In genomic region chr1:165454211-165454610, GRCh38 we compare ENCODE assay signal across 21 cellular contexts. TPM values are rescaled to one million over a fixed set of nuclear protein-coding genes. Genes with fewer than 3 reads are reported as not detected.
DNase-seq lines count a peak whose midpoint lies in the region; ATAC-seq and TF ChIP-seq lines count a peak whose summit lies in the region.
"Had no signal": no experiment of that assay in that cellular context is flagged by ENCODE, and none has a peak within 500 bp of the region (broad histone marks: within the 10 kb centered on the region; RNA-seq: fewer than 3 reads in every experiment).

No MANE protein-coding gene starts in this region.

- H3T11ph ChIP-seq in H9 (ENCODE audit: low read length): no peak overlapping the region

- TF ChIP-seq POLR2A in esophagus muscularis mucosa (IDR thresholded peaks at IDR 0.05; ENCODE audit: low read depth): no peak

- H3K4ac ChIP-seq in H9 (ENCODE audit: low read depth, low read length): no peak overlapping the region

- no peaks in the 10 kb centered on the region for H3K36me3 ChIP-seq in SJCRH30
- H3K36me3 ChIP-seq in esophagus muscularis mucosa: no peaks in the 10 kb centered on the region
- H3K36me3 ChIP-seq: BLaER1 had no signal

- no peak overlapping the region for H3K4me3 ChIP-seq in SJCRH30
- H3K4me3 ChIP-seq in esophagus muscularis mucosa: no peak overlapping the region
- H3K4me3 ChIP-seq: A549, BLaER1 had no signal

- no peak overlapping the region for H2BK20ac ChIP-seq in H9 (ENCODE audit: low read depth, low read length, poor library complexity, severe bottlenecking)

- H3K9ac ChIP-seq in H9 (ENCODE audit: extremely low read depth, insufficient read length, low read length): no peak overlapping the region
- H3K9ac ChIP-seq: BLaER1 had no signal

- no peak overlapping the region for H4K5ac ChIP-seq in H9 (ENCODE audit: insufficient read length, low read depth, low read length)

- H3K79me2 ChIP-seq in H9 (ENCODE audit: insufficient read depth, low read length): no peaks in the 10 kb centered on the region

- TF ChIP-seq CTCF in H9 (conservative IDR thresholded peaks at IDR 0.05): no peak
- TF ChIP-seq CTCF in esophagus muscularis mucosa (IDR thresholded peaks at IDR 0.05): no peak

- no peaks in the 10 kb centered on the region for H3K79me1 ChIP-seq in H9 (ENCODE audit: insufficient read depth, low read depth, low read length, poor library complexity, severe bottlenecking)

- peak; percentile 33 for ATAC-seq in stimulated activated effector memory CD8-positive, alpha-beta T cell treated with anti-CD3 and anti-CD28 coated beads, Interleukin-12 subunit alpha, Interleukin-12 subunit beta, amount 100 ng/mL, for 72 hours
- ATAC-seq in activated CD4-positive, CD25-positive, alpha-beta regulatory T cell treated with anti-CD3 and anti-CD28 coated beads, Interleukin-2, amount 50 U/mL, for 24 hours: no peak
- ATAC-seq: A549 had no signal

- no peak overlapping the region for H4K8ac ChIP-seq in H9 (replicated peaks; ENCODE audit: insufficient read length, low read depth, low read length)

- H4K20me1 ChIP-seq in H9 (ENCODE audit: control insufficient read depth, insufficient read depth, insufficient read length): no peaks in the 10 kb centered on the region
- H4K20me1 ChIP-seq: BLaER1 had no signal

- no peak overlapping the region for H2BK5ac ChIP-seq in H9 (ENCODE audit: insufficient read length, low read length)

- H2BK120ac ChIP-seq in H9 (ENCODE audit: low read depth, low read length, poor library complexity, severe bottlenecking): no peak overlapping the region

- H4K91ac ChIP-seq in H9 (ENCODE audit: insufficient read length, low read depth, low read length): no peak overlapping the region

- H3K4me2 ChIP-seq in H9 (ENCODE audit: insufficient read depth, insufficient read length, low read length): no peak overlapping the region
- H3K4me2 ChIP-seq: A549, BLaER1 had no signal

- H2AFZ ChIP-seq in H9 (ENCODE audit: low read length): no peak overlapping the region

- H3K4me1 ChIP-seq in H9 (ENCODE audit: insufficient read depth, low read length): no peaks in the 10 kb centered on the region
- peaks cover 40% of the 10 kb centered on the region for H3K4me1 ChIP-seq in SJCRH30
- no peaks in the 10 kb centered on the region for H3K4me1 ChIP-seq in esophagus muscularis mucosa
- H3K4me1 ChIP-seq: A549 had no signal

- no peaks in the 10 kb centered on the region for H3K23me2 ChIP-seq in H9 (ENCODE audit: insufficient read length, low read depth, low read length, poor library complexity, severe bottlenecking)

- H3K9me3 Mint-ChIP-seq in H9: no peaks in the 10 kb centered on the region
- no peaks in the 10 kb centered on the region for H3K9me3 Mint-ChIP-seq in stimulated activated effector memory CD8-positive, alpha-beta T cell treated with anti-CD3 and anti-CD28 coated beads, Interleukin-12 subunit alpha, Interleukin-12 subunit beta, amount 100 ng/mL, for 72 hours
- H3K9me3 Mint-ChIP-seq: CD8-positive, alpha-beta memory T cell had no signal

- H3K27ac ChIP-seq in H9 (ENCODE audit: insufficient read length, low read depth, low read length) (no peak overlapping the region), SJCRH30 (peak overlapping the region; percentile 58), esophagus muscularis mucosa (replicated peaks in 1 of 4) (no peak overlapping the region)
- H3K27ac ChIP-seq: 22Rv1, A549, BLaER1 had no signal

- no peak for TF ChIP-seq EP300 in esophagus muscularis mucosa (IDR thresholded peaks at IDR 0.05)

- H3K27ac Mint-ChIP-seq in H9: no peak overlapping the region
- H3K27ac Mint-ChIP-seq in stimulated activated effector memory CD8-positive, alpha-beta T cell treated with anti-CD3 and anti-CD28 coated beads, Interleukin-12 subunit alpha, Interleukin-12 subunit beta, amount 100 ng/mL, for 72 hours: no peak overlapping the region
- H3K27ac Mint-ChIP-seq: B cell; CD14-positive monocyte; CD4-positive, alpha-beta memory T cell; CD4-positive, CD25-positive, alpha-beta regulatory T cell; CD8-positive, alpha-beta memory T cell had no signal

- H3K27me3 Mint-ChIP-seq in H9 (ENCODE audit: low read depth): peaks cover 34% of the 10 kb centered on the region

- no peaks in the 10 kb centered on the region; a peak in 1 of 4 replicates for H3K4me1 Mint-ChIP-seq in H9
- H3K4me1 Mint-ChIP-seq in stimulated activated effector memory CD8-positive, alpha-beta T cell treated with anti-CD3 and anti-CD28 coated beads, Interleukin-12 subunit alpha, Interleukin-12 subunit beta, amount 100 ng/mL, for 72 hours: no peaks in the 10 kb centered on the region
- H3K4me1 Mint-ChIP-seq: B cell; CD4-positive, alpha-beta memory T cell; CD4-positive, CD25-positive, alpha-beta regulatory T cell; CD8-positive, alpha-beta memory T cell had no signal

- intact Hi-C loops in esophagus muscularis mucosa (cut with DNase I): no loop called here

- no peak overlapping the region for H2AK5ac ChIP-seq in H9 (ENCODE audit: insufficient read length, low read length)

- H3K27me3 ChIP-seq in H9 (ENCODE audit: insufficient read depth, low read length) (no peaks in the 10 kb centered on the region), SJCRH30 (no peaks in the 10 kb centered on the region), esophagus muscularis mucosa (no peaks in the 10 kb centered on the region)
- H3K27me3 ChIP-seq: BLaER1 had no signal

- no CpG with 5 or more reads among the region's 3 CpGs for WGBS in H9 (ENCODE audit: extremely low coverage, insufficient read length, low lambda C conversion rate)
- WGBS in esophagus muscularis mucosa: 80% methylated on average over 3 of the region's 3 CpGs

- no peak overlapping the region for H3K23ac ChIP-seq in H9 (ENCODE audit: insufficient read length, low read depth, low read length)

- no peak overlapping the region for H3K4me3 Mint-ChIP-seq in H9
- no peak overlapping the region for H3K4me3 Mint-ChIP-seq in stimulated activated effector memory CD8-positive, alpha-beta T cell treated with anti-CD3 and anti-CD28 coated beads, Interleukin-12 subunit alpha, Interleukin-12 subunit beta, amount 100 ng/mL, for 72 hours
- H3K4me3 Mint-ChIP-seq: B cell; CD14-positive monocyte; CD4-positive, alpha-beta memory T cell; CD4-positive, CD25-positive, alpha-beta regulatory T cell; CD8-positive, alpha-beta memory T cell had no signal

- no peaks in the 10 kb centered on the region for H3K36me3 Mint-ChIP-seq in H9 (ENCODE audit: insufficient read depth in 1 of 3, low read depth in 3 of 3)
- H3K36me3 Mint-ChIP-seq in stimulated activated effector memory CD8-positive, alpha-beta T cell treated with anti-CD3 and anti-CD28 coated beads, Interleukin-12 subunit alpha, Interleukin-12 subunit beta, amount 100 ng/mL, for 72 hours: no peaks in the 10 kb centered on the region
- H3K36me3 Mint-ChIP-seq: CD14-positive monocyte; CD4-positive, alpha-beta memory T cell; CD4-positive, CD25-positive, alpha-beta regulatory T cell; CD8-positive, alpha-beta memory T cell had no signal

- no peak for DNase-seq in H9
- peak; percentile 69 to 73 for DNase-seq in SJCRH30
- DNase-seq in esophagus muscularis mucosa (ENCODE audit: extremely low spot score): peak; percentile 77
- DNase-seq in stimulated activated effector memory CD8-positive, alpha-beta T cell treated with anti-CD3 and anti-CD28 coated beads, Interleukin-12 subunit alpha, Interleukin-12 subunit beta, amount 100 ng/mL, for 72 hours (ENCODE audit: low spot score in 2 of 2): no peak
- DNase-seq in T-helper 9 cell: no peak
- no peak for DNase-seq in cerebellum (ENCODE audit: low spot score)
- DNase-seq: AML-193; C1 segment of cervical spinal cord; CD4-positive, alpha-beta memory T cell; CD4-positive, CD25-positive, alpha-beta regulatory T cell; CD8-positive, alpha-beta memory T cell; COR-L47; DMS79 treated with DMSO at 0.1 percent for 48 hours; GF-D8 had no signal

- H3K14ac ChIP-seq in H9 (ENCODE audit: insufficient read depth, low read length): no peak overlapping the region

- no peak overlapping the region for H3K18ac ChIP-seq in H9 (ENCODE audit: insufficient read length, low read depth, low read length)

- H2BK12ac ChIP-seq in H9 (ENCODE audit: insufficient read length, low read depth, low read length): no peak overlapping the region

- no peak overlapping the region for H2BK15ac ChIP-seq in H9 (ENCODE audit: low read depth, low read length)

- H3K9me3 ChIP-seq in H9 (ENCODE audit: control insufficient read depth, low read depth, low read length): no peaks in the 10 kb centered on the region
- H3K9me3 ChIP-seq in SJCRH30 (replicated peaks): no peaks in the 10 kb centered on the region
- H3K9me3 ChIP-seq in esophagus muscularis mucosa: no peaks in the 10 kb centered on the region
- H3K9me3 ChIP-seq: A549, BLaER1 had no signal

- H3K56ac ChIP-seq in H9 (ENCODE audit: insufficient read length, low read depth, low read length): peak overlapping the region; percentile 57

RNA-seq across cellular contexts. Expression of gene RXRG, which starts 9.3 kb away (rescaled TPM):
- total RNA-seq in H9 (2021) (not detected in 2 replicates), esophagus muscularis mucosa (1 to 10 TPM; 1.7 to 3.9 (median 2.5) TPM), cerebellum (0.36 TPM)
- total RNA-seq in SJCRH30 (2014; rRNA removed; shearing (Covaris generic)): 10.9 and 13.4 TPM in 2 replicates
- total RNA-seq: A172; B cell; CD4-positive, alpha-beta memory T cell; CD4-positive, CD25-positive, alpha-beta regulatory T cell; CD8-positive, alpha-beta memory T cell had no signal

Comparison
In these comparisons a context has a peak if more than half of its experiments do, and no peak if none do; other contexts are left out.
1. DNase-seq: peak in SJCRH30 (2 of 2) and esophagus muscularis mucosa (single experiment); none in H9 (single experiment), stimulated activated effector memory CD8-positive, alpha-beta T cell treated with anti-CD3 and anti-CD28 coated beads, Interleukin-12 subunit alpha, Interleukin-12 subunit beta, amount 100 ng/mL, for 72 hours (0 of 2), T-helper 9 cell (single experiment) and cerebellum (single experiment).